Comparison of ENCODE assay signal across 8 cellular contexts in the genomic region with DNA sequence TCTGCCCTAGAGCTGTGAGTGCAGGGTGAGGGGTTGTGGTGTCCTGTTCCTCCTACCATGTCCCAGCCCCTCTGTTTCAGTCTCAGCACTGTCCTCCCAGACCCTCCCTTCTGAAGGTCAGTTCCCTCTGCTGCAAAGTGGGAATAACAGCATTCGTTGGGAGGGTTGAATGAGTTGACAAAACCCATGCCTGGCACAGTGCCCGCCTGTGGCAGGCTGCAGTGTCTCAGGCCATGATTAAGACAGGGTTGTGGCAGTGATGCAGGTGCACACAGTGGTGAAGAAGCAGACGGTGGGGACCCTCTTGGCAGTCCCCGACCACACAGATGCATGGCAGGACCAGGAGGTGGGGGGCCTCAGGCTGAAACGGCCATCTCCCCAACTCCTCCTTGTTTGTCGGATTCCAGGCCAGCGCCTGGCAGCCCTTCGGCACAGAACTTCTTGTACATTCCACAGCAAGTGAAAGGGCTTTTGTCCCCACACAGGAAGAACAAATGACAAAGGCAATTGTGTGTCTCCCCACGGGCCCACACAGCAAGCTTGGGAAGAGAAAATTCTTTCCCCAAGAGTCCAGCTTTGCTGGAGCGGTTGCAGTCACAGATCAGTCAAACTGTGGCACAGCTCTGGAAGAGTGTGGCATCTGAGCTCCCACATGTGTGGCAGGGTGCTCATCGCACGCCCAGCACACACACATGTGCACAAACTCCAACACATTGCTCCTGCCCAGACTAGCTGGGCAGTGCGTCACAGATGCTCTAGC. TPM values are rescaled to one million over a fixed set of nuclear protein-coding genes. Genes with fewer than 3 reads are reported as not detected.
DNase-seq lines count a peak whose midpoint lies in the region; ATAC-seq and TF ChIP-seq lines count a peak whose summit lies in the region.

No MANE protein-coding gene starts in this region.

- H3K4me1 Mint-ChIP-seq in activated B cell treated with CpG ODN at 0.5 μM for 24 hours = peaks cover 46% of the 10 kb centered on the region

- CTCF ChIA-PET in activated B cell treated with CpG ODN at 0.5 μM for 24 hours (lab: Charles Lee) = interaction anchor here (1.4 to 1.5 kb wide), 2 partner anchors 10 to 24 kb away, joined by 3 to 4 read pairs; no protein-coding TSS in a partner anchor

- no peaks in the 10 kb centered on the region for H3K36me3 Mint-ChIP-seq in activated B cell treated with CpG ODN at 0.5 μM for 24 hours (ENCODE audit: low read depth)

- no peaks in the 10 kb centered on the region for H3K9me3 Mint-ChIP-seq in activated B cell treated with CpG ODN at 0.5 μM for 24 hours

- peak; percentile 15 for ATAC-seq in GM18870 (IDR thresholded peaks at IDR 0.05; ENCODE audit: unreplicated experiment)
- ATAC-seq in HG02981 (IDR thresholded peaks at IDR 0.05; ENCODE audit: unreplicated experiment) = peak; percentile 13
- peak; percentile 26 for ATAC-seq in activated B cell treated with CpG ODN at 0.5 μM for 24 hours (ENCODE audit: low read depth)
- no peak for ATAC-seq in omental fat pad (ENCODE audit: low FRiP score)

- POLR2A ChIA-PET in activated B cell treated with CpG ODN at 0.5 μM for 24 hours (lab: Charles Lee) = interaction anchor here (1.0 to 2.1 kb wide), 2 partner anchors 10 to 328 kb away, joined by 3 to 28 read pairs; no protein-coding TSS in a partner anchor

- peak overlapping the region; percentile 80 for H3K27ac Mint-ChIP-seq in activated B cell treated with CpG ODN at 0.5 μM for 24 hours

- no peak for TF ChIP-seq CTCF in activated B cell treated with CpG ODN at 0.5 μM for 24 hours (IDR thresholded peaks at IDR 0.05)
- no peak for TF ChIP-seq CTCF in omental fat pad (IDR thresholded peaks at IDR 0.05)

- intact Hi-C loops in activated B cell treated with CpG ODN at 0.5 μM for 24 hours (cut with micrococcal nuclease) = loop anchor here (1.0 kb wide), 1 partner anchor 11 kb away; no protein-coding TSS in a partner anchor

- DNase-seq in activated B cell treated with CpG ODN at 0.5 μM for 24 hours = no peak
- peak; percentile 80 for DNase-seq in middle frontal gyrus (ENCODE audit: extremely low spot score, low spot score)
- DNase-seq in omental fat pad (ENCODE audit: low spot score) = no peak
- no peak for DNase-seq in D341Med (ENCODE audit: low spot score)
- no peak for DNase-seq in central memory CD4-positive, alpha-beta T cell
- no peak for DNase-seq in activated T-cell treated with anti-CD3 and anti-CD28 coated beads for 4 hours

- peak overlapping the region; percentile 64 for H3K4me3 Mint-ChIP-seq in activated B cell treated with CpG ODN at 0.5 μM for 24 hours

- H3K27me3 Mint-ChIP-seq in activated B cell treated with CpG ODN at 0.5 μM for 24 hours = no peaks in the 10 kb centered on the region

RNA-seq across cellular contexts. Expression of a gene that starts 58.1 kb away (rescaled TPM):
- total RNA-seq in activated B cell treated with CpG ODN at 0.5 μM for 24 hours (not detected in 2 replicates), omental fat pad (under 1 TPM in 1 of 4 donors, not detected in 3; 0.46 TPM)
